ENCODE assay signal across 3 cellular contexts in genomic region chr3:94459167-94459566, GRCh38.
"Had no signal": no experiment of that assay in that cellular context is flagged by ENCODE, and none has a peak within 500 bp of the region (broad histone marks: within the 10 kb centered on the region; RNA-seq: fewer than 3 reads in every experiment).

No MANE protein-coding gene starts in this region.

- ATAC-seq: GM12878 had no signal

- H3K4me3 ChIP-seq: GM12878 had no signal

- DNase-seq: GDM1, GF-D8 had no signal
